In genomic region chr16:57277586-57277985, GRCh38 we compare ENCODE assay signal across 8 cellular contexts. TPM values are rescaled to one million over a fixed set of nuclear protein-coding genes. Genes with fewer than 3 reads are reported as not detected.
DNase-seq lines count a peak whose midpoint lies in the region; ATAC-seq and TF ChIP-seq lines count a peak whose summit lies in the region.

No MANE protein-coding gene starts in this region.

- no peaks in the 10 kb centered on the region for H3K36me3 Mint-ChIP-seq in natural killer cell treated with Interleukin-12 subunit alpha and Interleukin-12 subunit beta and Interleukin-15 and Interleukin-18, amount 100 ng/mL, for 72 hours

- H3K9me3 Mint-ChIP-seq in natural killer cell treated with Interleukin-12 subunit alpha and Interleukin-12 subunit beta and Interleukin-15 and Interleukin-18, amount 100 ng/mL, for 72 hours = no peaks in the 10 kb centered on the region

- TF ChIP-seq POLR2A in uterus (IDR thresholded peaks at IDR 0.05) = no peak

- peak; percentile 72 to 77 for ATAC-seq in natural killer cell treated with Interleukin-12 subunit alpha and Interleukin-12 subunit beta and Interleukin-15 and Interleukin-18, amount 100 ng/mL, for 72 hours
- no peak for ATAC-seq in HG03354 (IDR thresholded peaks at IDR 0.05; ENCODE audit: poor library complexity, severe bottlenecking, unreplicated experiment)

- no peaks in the 10 kb centered on the region for H3K4me1 ChIP-seq in uterus

- no peaks in the 10 kb centered on the region for H3K9me3 ChIP-seq in uterus

- POLR2A ChIA-PET in RWPE1 (lab: Yijun Ruan, JAX; ENCODE audit: low non-redundant PET) = no interaction called here

- TF ChIP-seq CTCF in RWPE1 (conservative IDR thresholded peaks at IDR 0.05; ENCODE audit: low read depth) = no peak
- no peak for TF ChIP-seq CTCF in uterus (IDR thresholded peaks at IDR 0.05)

- H3K4me3 ChIP-seq in H7 (ENCODE audit: insufficient read depth, low read depth, low read length) (no peak overlapping the region), uterus (no peak overlapping the region)

- DNase-seq in H7 = peak; percentile 33
- DNase-seq in RWPE1 (ENCODE audit: low spot score) = peak; percentile 99
- no peak for DNase-seq in natural killer cell treated with Interleukin-12 subunit alpha and Interleukin-12 subunit beta and Interleukin-15 and Interleukin-18, amount 100 ng/mL, for 72 hours (ENCODE audit: low spot score)
- DNase-seq in uterus = no peak
- DNase-seq in Ammon's horn (ENCODE audit: low spot score) = no peak
- DNase-seq in NCI-H128 (lab: John Stamatoyannopoulos, UW; ENCODE audit: unreplicated experiment) = no peak

- H3K27ac ChIP-seq in RWPE1 (peak overlapping the region; percentile 98), angular gyrus (ENCODE audit: low read depth, low read length) (peak overlapping the region; percentile 87), uterus (no peak overlapping the region)

- peaks cover 9 to 14% of the 10 kb centered on the region in 2 donors for H3K4me1 Mint-ChIP-seq in natural killer cell treated with Interleukin-12 subunit alpha and Interleukin-12 subunit beta and Interleukin-15 and Interleukin-18, amount 100 ng/mL, for 72 hours (ENCODE audit: low read depth in 2 of 2)

- H3K36me3 ChIP-seq in H7 (replicated peaks; ENCODE audit: control insufficient read depth, insufficient read depth, low read length) (no peaks in the 10 kb centered on the region), uterus (no peaks in the 10 kb centered on the region)

- H3K27me3 Mint-ChIP-seq in natural killer cell treated with Interleukin-12 subunit alpha and Interleukin-12 subunit beta and Interleukin-15 and Interleukin-18, amount 100 ng/mL, for 72 hours = peaks cover 11 to 21% of the 10 kb centered on the region in 2 donors

- CTCF ChIA-PET in RWPE1 (lab: Yijun Ruan, JAX) = interaction anchor here (0.5 kb wide), 1 partner anchor 27 kb away, joined by 4 read pairs; no protein-coding TSS in a partner anchor

- H3K4me3 Mint-ChIP-seq in natural killer cell treated with Interleukin-12 subunit alpha and Interleukin-12 subunit beta and Interleukin-15 and Interleukin-18, amount 100 ng/mL, for 72 hours = no peak overlapping the region

- H3K27me3 ChIP-seq in H7 (ENCODE audit: control insufficient read depth, insufficient read depth, low read length) (peaks cover 4% of the 10 kb centered on the region), uterus (no peaks in the 10 kb centered on the region)

- intact Hi-C loops in uterus (cut with DNase I; ENCODE audit: low total_unique reads) = no loop called here

- peak overlapping the region in 1 of 2 donors; percentile 43 for H3K27ac Mint-ChIP-seq in natural killer cell treated with Interleukin-12 subunit alpha and Interleukin-12 subunit beta and Interleukin-15 and Interleukin-18, amount 100 ng/mL, for 72 hours

RNA-seq across cellular contexts. Expression of gene PLLP, which starts 6.9 kb away (rescaled TPM):
- total RNA-seq in H7 (2014; rRNA removed; shearing (Covaris generic)) = 1.6 and 3.0 TPM in 2 replicates
- under 1 TPM in 1 of 2 donors, not detected in 1; 0.67 TPM for total RNA-seq in natural killer cell treated with Interleukin-12 subunit alpha and Interleukin-12 subunit beta and Interleukin-15 and Interleukin-18, amount 100 ng/mL, for 72 hours
- 10 to 100 TPM in 1 of 4 donors, 1 to 10 TPM in 2, not detected in 1; 2.6 to 19.1 (median 6.2) TPM for total RNA-seq in uterus

RNA-seq across cellular contexts. Expression of gene ARL2BP, which starts 32.5 kb away (rescaled TPM):
- total RNA-seq in H7 (2014; rRNA removed; shearing (Covaris generic)) = 27.7 and 28.3 TPM in 2 replicates
- total RNA-seq in natural killer cell treated with Interleukin-12 subunit alpha and Interleukin-12 subunit beta and Interleukin-15 and Interleukin-18, amount 100 ng/mL, for 72 hours = 10 to 100 TPM; 28.3 to 32.3 TPM
- total RNA-seq in uterus = 100 to 1,000 TPM in 1 of 4 donors, 10 to 100 TPM in 3; 40.9 to 110 (median 57.8) TPM

Comparison
In these comparisons a context has a peak if more than half of its experiments do, and no peak if none do; other contexts are left out.
1. DNase-seq: peak in H7 (single experiment) and RWPE1 (single experiment); none in natural killer cell treated with Interleukin-12 subunit alpha and Interleukin-12 subunit beta and Interleukin-15 and Interleukin-18, amount 100 ng/mL, for 72 hours (single experiment), uterus (0 of 2), Ammon's horn (single experiment) and NCI-H128 (single experiment).
2. H3K27ac ChIP-seq: peak in RWPE1 (single experiment) and angular gyrus (single experiment); none in uterus (0 of 2).